ENCODE assay signal across 29 cellular contexts in genomic region chr3:153704115-153704514, GRCh38.
DNase-seq lines count a peak whose midpoint lies in the region; ATAC-seq and TF ChIP-seq lines count a peak whose summit lies in the region.
"Had no signal": no experiment of that assay in that cellular context is flagged by ENCODE, and none has a peak within 500 bp of the region (broad histone marks: within the 10 kb centered on the region; RNA-seq: fewer than 3 reads in every experiment).

No MANE protein-coding gene starts in this region.

- H3K9ac ChIP-seq in OCI-LY3 (ENCODE audit: low read length) (no peak overlapping the region), smooth muscle cell (ENCODE audit: low read depth) (no peak overlapping the region)

- H3K27ac ChIP-seq in OCI-LY3 (ENCODE audit: low read length) (no peak overlapping the region), suprapubic skin (no peak overlapping the region), smooth muscle cell (ENCODE audit: low read depth) (no peak overlapping the region)
- H3K27ac ChIP-seq: pancreas, right atrium auricular region had no signal

- WGBS in suprapubic skin = 91% methylated on average over 1 of the region's 1 CpG
- 74% methylated on average over 1 of the region's 1 CpG for WGBS in smooth muscle cell (ENCODE audit: low lambda C conversion rate)

- no peak overlapping the region for H2AFZ ChIP-seq in OCI-LY3 (ENCODE audit: low read depth, low read length)
- H2AFZ ChIP-seq in smooth muscle cell (ENCODE audit: low read depth) = no peak overlapping the region

- H3K36me3 ChIP-seq in OCI-LY3 (replicated peaks; ENCODE audit: low read depth, low read length) (no peaks in the 10 kb centered on the region), suprapubic skin (no peaks in the 10 kb centered on the region), smooth muscle cell (ENCODE audit: low read depth) (no peaks in the 10 kb centered on the region)
- H3K36me3 ChIP-seq: pancreas, right atrium auricular region had no signal

- H3K4me1 Mint-ChIP-seq in activated naive CD8-positive, alpha-beta T cell treated with anti-CD3 and anti-CD28 coated beads, Interleukin-2, amount 50 U/mL, for 24 hours = no peaks in the 10 kb centered on the region
- no peaks in the 10 kb centered on the region for H3K4me1 Mint-ChIP-seq in activated naive CD8-positive, alpha-beta T cell treated with anti-CD3 and anti-CD28 coated beads for 36 hours
- H3K4me1 Mint-ChIP-seq: activated naive CD4-positive, alpha-beta T cell treated with anti-CD3 and anti-CD28 coated beads, Interleukin-2, amount 10 ng/mL, durations not matched to agents 7 days and 5 days; memory B cell; neural crest cell; stimulated activated effector memory CD8-positive, alpha-beta T cell treated with anti-CD3 and anti-CD28 coated beads, Interleukin-12 subunit alpha, Interleukin-12 subunit beta, amount 100 ng/mL, for 72 hours had no signal

- H4K20me1 ChIP-seq in OCI-LY3 (ENCODE audit: insufficient read depth, low read length) = no peaks in the 10 kb centered on the region
- H4K20me1 ChIP-seq in smooth muscle cell (ENCODE audit: low read depth) = no peaks in the 10 kb centered on the region

- no peaks in the 10 kb centered on the region for H3K9me3 ChIP-seq in OCI-LY3 (ENCODE audit: insufficient read depth, low read length)
- no peaks in the 10 kb centered on the region for H3K9me3 ChIP-seq in suprapubic skin
- no peaks in the 10 kb centered on the region for H3K9me3 ChIP-seq in smooth muscle cell (replicated peaks; ENCODE audit: low read depth)
- H3K9me3 ChIP-seq: pancreas, right atrium auricular region had no signal

- H3K79me2 ChIP-seq in OCI-LY3 (ENCODE audit: low read length) = no peaks in the 10 kb centered on the region
- H3K79me2 ChIP-seq in smooth muscle cell (ENCODE audit: low read depth) = no peaks in the 10 kb centered on the region

- no peak overlapping the region for H3K4me3 Mint-ChIP-seq in activated naive CD8-positive, alpha-beta T cell treated with anti-CD3 and anti-CD28 coated beads, Interleukin-2, amount 50 U/mL, for 24 hours
- no peak overlapping the region for H3K4me3 Mint-ChIP-seq in activated naive CD8-positive, alpha-beta T cell treated with anti-CD3 and anti-CD28 coated beads for 36 hours
- H3K4me3 Mint-ChIP-seq: activated CD4-positive, alpha-beta memory T cell treated with anti-CD3 and anti-CD28 coated beads for 36 hours; activated naive CD4-positive, alpha-beta T cell treated with anti-CD3 and anti-CD28 coated beads, Interleukin-2, amount 10 ng/mL, durations not matched to agents 7 days and 5 days; CD8-positive, alpha-beta T cell; memory B cell; neural crest cell; stimulated activated effector memory CD8-positive, alpha-beta T cell treated with anti-CD3 and anti-CD28 coated beads, Interleukin-12 subunit alpha, Interleukin-12 subunit beta, amount 100 ng/mL, for 72 hours had no signal

- no peaks in the 10 kb centered on the region for H3K36me3 Mint-ChIP-seq in activated naive CD8-positive, alpha-beta T cell treated with anti-CD3 and anti-CD28 coated beads, Interleukin-2, amount 50 U/mL, for 24 hours (ENCODE audit: low read depth)
- H3K36me3 Mint-ChIP-seq in activated naive CD8-positive, alpha-beta T cell treated with anti-CD3 and anti-CD28 coated beads for 36 hours = no peaks in the 10 kb centered on the region
- H3K36me3 Mint-ChIP-seq: activated CD4-positive, alpha-beta memory T cell treated with anti-CD3 and anti-CD28 coated beads for 36 hours; activated naive CD4-positive, alpha-beta T cell treated with anti-CD3 and anti-CD28 coated beads, Interleukin-2, amount 10 ng/mL, durations not matched to agents 7 days and 5 days; CD8-positive, alpha-beta T cell; memory B cell; stimulated activated effector memory CD8-positive, alpha-beta T cell treated with anti-CD3 and anti-CD28 coated beads, Interleukin-12 subunit alpha, Interleukin-12 subunit beta, amount 100 ng/mL, for 72 hours had no signal

- 0 out of 2 replicates have a peak, but pooled peaks have one; percentile 13 for TF ChIP-seq CTCF in OCI-LY3 (IDR thresholded peaks at IDR 0.05; ENCODE audit: low read depth, low read length)
- TF ChIP-seq CTCF in epithelial cell of esophagus (IDR thresholded peaks at IDR 0.05; ENCODE audit: insufficient read depth, low read depth, low read length, missing control alignments) = peak; percentile 37
- TF ChIP-seq CTCF in suprapubic skin (IDR thresholded peaks at IDR 0.05) = no peak
- TF ChIP-seq CTCF in smooth muscle cell (IDR thresholded peaks at IDR 0.05; ENCODE audit: borderline replicate concordance, insufficient read depth, poor library complexity, severe bottlenecking) = no peak

- H3K4me3 ChIP-seq in OCI-LY3 (ENCODE audit: low read length) (no peak overlapping the region), epithelial cell of esophagus (ENCODE audit: low read length) (no peak overlapping the region), suprapubic skin (no peak overlapping the region), smooth muscle cell (no peak overlapping the region)
- H3K4me3 ChIP-seq: K562, pancreas, right atrium auricular region had no signal

- no peak for TF ChIP-seq EP300 in suprapubic skin (IDR thresholded peaks at IDR 0.05)

- ATAC-seq in activated naive CD8-positive, alpha-beta T cell treated with anti-CD3 and anti-CD28 coated beads, Interleukin-2, amount 50 U/mL, for 24 hours = peak; percentile 15
- ATAC-seq in HG02588 (IDR thresholded peaks at IDR 0.05; ENCODE audit: unreplicated experiment) = no peak
- ATAC-seq: CD8-positive, alpha-beta T cell; K562; Panc1; pancreas; stimulated activated effector memory CD8-positive, alpha-beta T cell treated with anti-CD3 and anti-CD28 coated beads, Interleukin-12 subunit alpha, Interleukin-12 subunit beta, amount 100 ng/mL, for 72 hours had no signal

- H3K27ac Mint-ChIP-seq in activated naive CD8-positive, alpha-beta T cell treated with anti-CD3 and anti-CD28 coated beads, Interleukin-2, amount 50 U/mL, for 24 hours = no peak overlapping the region
- H3K27ac Mint-ChIP-seq in activated naive CD8-positive, alpha-beta T cell treated with anti-CD3 and anti-CD28 coated beads for 36 hours = no peak overlapping the region
- H3K27ac Mint-ChIP-seq: activated CD4-positive, alpha-beta memory T cell treated with anti-CD3 and anti-CD28 coated beads for 36 hours; activated naive CD4-positive, alpha-beta T cell treated with anti-CD3 and anti-CD28 coated beads, Interleukin-2, amount 10 ng/mL, durations not matched to agents 7 days and 5 days; CD8-positive, alpha-beta T cell; memory B cell; stimulated activated effector memory CD8-positive, alpha-beta T cell treated with anti-CD3 and anti-CD28 coated beads, Interleukin-12 subunit alpha, Interleukin-12 subunit beta, amount 100 ng/mL, for 72 hours had no signal

- H3K9me3 Mint-ChIP-seq in activated naive CD8-positive, alpha-beta T cell treated with anti-CD3 and anti-CD28 coated beads, Interleukin-2, amount 50 U/mL, for 24 hours = no peaks in the 10 kb centered on the region
- peaks cover under 1% of the 10 kb centered on the region for H3K9me3 Mint-ChIP-seq in activated naive CD8-positive, alpha-beta T cell treated with anti-CD3 and anti-CD28 coated beads for 36 hours
- H3K9me3 Mint-ChIP-seq: activated CD4-positive, alpha-beta memory T cell treated with anti-CD3 and anti-CD28 coated beads for 36 hours; activated naive CD4-positive, alpha-beta T cell treated with anti-CD3 and anti-CD28 coated beads, Interleukin-2, amount 10 ng/mL, durations not matched to agents 7 days and 5 days; memory B cell; neural crest cell; stimulated activated effector memory CD8-positive, alpha-beta T cell treated with anti-CD3 and anti-CD28 coated beads, Interleukin-12 subunit alpha, Interleukin-12 subunit beta, amount 100 ng/mL, for 72 hours had no signal

- H3K27me3 Mint-ChIP-seq in activated naive CD8-positive, alpha-beta T cell treated with anti-CD3 and anti-CD28 coated beads, Interleukin-2, amount 50 U/mL, for 24 hours = peaks cover 3% of the 10 kb centered on the region
- peaks cover 7% of the 10 kb centered on the region for H3K27me3 Mint-ChIP-seq in activated naive CD8-positive, alpha-beta T cell treated with anti-CD3 and anti-CD28 coated beads for 36 hours

- H3K4me2 ChIP-seq in OCI-LY3 (ENCODE audit: low read length) = no peak overlapping the region
- H3K4me2 ChIP-seq in smooth muscle cell = no peak overlapping the region

- DNase-seq in activated naive CD8-positive, alpha-beta T cell treated with anti-CD3 and anti-CD28 coated beads, Interleukin-2, amount 50 U/mL, for 24 hours = no peak
- no peak for DNase-seq in activated naive CD8-positive, alpha-beta T cell treated with anti-CD3 and anti-CD28 coated beads for 36 hours
- DNase-seq in epithelial cell of esophagus (ENCODE audit: low read depth) (peak; percentile 69), suprapubic skin (ENCODE audit: low spot score in 2 of 2) (no peak), NK-92 (lab: John Stamatoyannopoulos, UW; ENCODE audit: unreplicated experiment) (no peak), smooth muscle cell (lab: John Stamatoyannopoulos, UW; ENCODE audit: unreplicated experiment) (no peak)
- DNase-seq: activated CD4-positive, alpha-beta memory T cell treated with anti-CD3 and anti-CD28 coated beads for 36 hours; activated CD4-positive, CD25-positive, alpha-beta regulatory T cell treated with anti-CD3 and anti-CD28 coated beads, Interleukin-2, amount 50 U/mL, for 72 hours; activated CD8-positive, alpha-beta memory T cell treated with anti-CD3 and anti-CD28 coated beads, Interleukin-2, amount 50 U/mL, for 48 hours; activated naive CD4-positive, alpha-beta T cell treated with anti-CD3 and anti-CD28 coated beads, Interleukin-2, amount 10 ng/mL, durations not matched to agents 7 days and 5 days; amygdala; CD8-positive, alpha-beta T cell; effector CD8-positive, alpha-beta T cell; erythroblast; MM.1S; NCI-H1417 treated with DMSO at 0.1 percent for 48 hours; NCI-H2081 treated with DMSO at 0.1 percent for 48 hours; NK-92 treated with Interleukin-12 subunit alpha and Interleukin-12 subunit beta, amount 100 ng/mL, for 24 hours; pancreas; stimulated activated CD4-positive, alpha-beta T cell treated with anti-CD3 and anti-CD28 coated beads, Interleukin-4, amount 100 ng/mL, for 24 hours; T-helper 1 cell had no signal

- TF ChIP-seq POLR2A in suprapubic skin (IDR thresholded peaks at IDR 0.05) = no peak

- no peaks in the 10 kb centered on the region for H3F3A ChIP-seq in smooth muscle cell (ENCODE audit: low read depth)

- H3K27me3 ChIP-seq in OCI-LY3 (ENCODE audit: low read depth, low read length) = no peaks in the 10 kb centered on the region
- no peaks in the 10 kb centered on the region for H3K27me3 ChIP-seq in suprapubic skin
- H3K27me3 ChIP-seq in smooth muscle cell (ENCODE audit: low read depth) = no peaks in the 10 kb centered on the region
- H3K27me3 ChIP-seq: pancreas, right atrium auricular region had no signal

- H3K4me1 ChIP-seq in OCI-LY3 (ENCODE audit: low read length) (no peaks in the 10 kb centered on the region), suprapubic skin (no peaks in the 10 kb centered on the region), smooth muscle cell (ENCODE audit: low read depth) (peaks cover 4% of the 10 kb centered on the region)
- H3K4me1 ChIP-seq: pancreas, right atrium auricular region had no signal

Comparison
In these comparisons a context has a peak if more than half of its experiments do, and no peak if none do; other contexts are left out.
1. CTCF ChIP-seq: peak in OCI-LY3 (single experiment) and epithelial cell of esophagus (single experiment); none in suprapubic skin (0 of 2) and smooth muscle cell (single experiment).